15 cellular contexts compared by ENCODE assay signal in the genomic region with DNA sequence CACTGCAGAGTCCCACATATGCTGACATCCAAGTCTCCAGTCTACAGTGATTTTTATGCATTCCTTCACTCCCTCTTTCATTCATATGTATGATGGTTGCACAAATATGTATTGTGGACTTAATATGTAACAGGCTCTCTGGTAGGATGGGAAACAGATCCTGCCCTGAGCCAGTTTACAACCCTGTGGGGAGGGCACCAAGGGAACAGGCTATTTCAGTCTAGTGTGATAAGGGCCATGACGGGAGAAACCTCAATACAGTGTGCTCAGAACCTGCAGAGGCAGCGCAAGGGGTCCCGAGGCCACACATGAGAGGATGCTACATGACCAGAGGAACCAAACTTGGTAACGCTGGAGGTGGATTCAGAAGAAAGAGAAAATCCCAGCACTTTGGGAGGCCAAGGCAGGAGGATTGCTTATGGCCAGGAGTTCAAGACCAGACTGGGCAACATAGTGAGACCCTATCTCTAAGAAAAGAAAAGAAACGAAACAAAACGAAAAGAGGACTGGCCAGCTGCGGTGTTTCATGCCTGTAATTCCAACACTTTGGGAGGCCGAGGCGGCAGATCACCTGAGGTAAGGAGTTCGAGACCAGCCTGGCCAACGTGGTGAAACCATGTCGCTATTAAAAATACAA.
DNase-seq lines count a peak whose midpoint lies in the region; ATAC-seq and TF ChIP-seq lines count a peak whose summit lies in the region.
"Had no signal": no experiment of that assay in that cellular context is flagged by ENCODE, and none has a peak within 500 bp of the region (broad histone marks: within the 10 kb centered on the region; RNA-seq: fewer than 3 reads in every experiment).

No MANE protein-coding gene starts in this region.

- no peak overlapping the region for H3K4me3 ChIP-seq in cardiac muscle cell
- H3K4me3 ChIP-seq in right atrium auricular region: no peak overlapping the region
- H3K4me3 ChIP-seq in GM23338: no peak overlapping the region
- H3K4me3 ChIP-seq in HEK293 (ENCODE audit: low read depth, low read length): no peak overlapping the region
- H3K4me3 ChIP-seq in neuronal stem cell (ENCODE audit: low read length in 2 of 2): no peak overlapping the region
- no peak overlapping the region for H3K4me3 ChIP-seq in CD8-positive, alpha-beta memory T cell (ENCODE audit: low read length)
- H3K4me3 ChIP-seq: BLaER1 treated with 17β-estradiol and CSF1 and Interleukin-3, amounts not matched to agents 10 nM and 100 nM had no signal

- peak in 1 of 2 donors; percentile 15 for DNase-seq in cardiac muscle cell (ENCODE audit: low read depth in 1 of 2, low spot score in 1 of 2)
- no peak for DNase-seq in right atrium auricular region (ENCODE audit: low spot score)
- DNase-seq in GM23338 (ENCODE audit: low spot score): no peak
- no peak for DNase-seq in neuronal stem cell (ENCODE audit: low spot score)
- DNase-seq in MV-4-11 (lab: John Stamatoyannopoulos, UW): no peak
- no peak for DNase-seq in CD8-positive, alpha-beta memory T cell
- DNase-seq: CD4-positive, CD25-positive, alpha-beta regulatory T cell; HCEC 1CT; HFFc6 had no signal

- H2BK15ac ChIP-seq in neuronal stem cell (ENCODE audit: low read length): no peak overlapping the region

- H3K4me1 ChIP-seq in cardiac muscle cell (ENCODE audit: low read depth) (peaks cover 9% of the 10 kb centered on the region), right atrium auricular region (no peaks in the 10 kb centered on the region), GM23338 (ENCODE audit: insufficient read depth) (peaks cover 3% of the 10 kb centered on the region; the same call in 1 of the 2 replicates), HEK293 (ENCODE audit: control insufficient read depth, insufficient read depth, low read length) (no peaks in the 10 kb centered on the region), neuronal stem cell (ENCODE audit: control insufficient read depth in 2 of 2, insufficient read depth in 1 of 2, low read depth in 1 of 2, low read length in 2 of 2) (no peaks in the 10 kb centered on the region)
- H3K4me1 ChIP-seq in CD8-positive, alpha-beta memory T cell (ENCODE audit: insufficient read depth, low read length): no peaks in the 10 kb centered on the region
- H3K4me1 ChIP-seq: BLaER1 treated with 17β-estradiol and CSF1 and Interleukin-3, amounts not matched to agents 10 nM and 100 nM; Caco-2 had no signal

- POLR2A ChIA-PET in HEK293 (lab: Yijun Ruan, JAX): no interaction called here
- POLR2A ChIA-PET in CD8-positive, alpha-beta memory T cell (lab: Charles Lee): no interaction called here

- H2BK5ac ChIP-seq in neuronal stem cell (ENCODE audit: low read length): no peak overlapping the region

- H3K4me2 ChIP-seq in GM23338 (no peak overlapping the region), neuronal stem cell (ENCODE audit: insufficient read depth, low read length, poor library complexity, severe bottlenecking) (no peak overlapping the region)
- H3K4me2 ChIP-seq: BLaER1 treated with 17β-estradiol and CSF1 and Interleukin-3, amounts not matched to agents 10 nM and 100 nM had no signal

- H3K18ac ChIP-seq in neuronal stem cell (ENCODE audit: low read length): peak overlapping the region; percentile 38

- no peak overlapping the region for H3K4ac ChIP-seq in neuronal stem cell (ENCODE audit: low read length)

- 0 out of 2 replicates have a peak, but pooled peaks cover 17% of the 10 kb centered on the region for H3F3A ChIP-seq in GM23338 (replicated peaks; ENCODE audit: low read depth)

- H2AK5ac ChIP-seq in neuronal stem cell (ENCODE audit: low read depth, low read length): no peak overlapping the region

- H3K27ac Mint-ChIP-seq in GM23338: no peak overlapping the region
- no peak overlapping the region for H3K27ac Mint-ChIP-seq in CD8-positive, alpha-beta memory T cell
- H3K27ac Mint-ChIP-seq: B cell; CD4-positive, CD25-positive, alpha-beta regulatory T cell; HFFc6; IgD-negative memory B cell had no signal

- H3K27me3 Mint-ChIP-seq in GM23338 (ENCODE audit: insufficient read depth, low read depth, poor library complexity): no peaks in the 10 kb centered on the region
- peaks cover 0 to 9% of the 10 kb centered on the region in 2 donors for H3K27me3 Mint-ChIP-seq in CD8-positive, alpha-beta memory T cell
- H3K27me3 Mint-ChIP-seq: CD4-positive, CD25-positive, alpha-beta regulatory T cell; IgD-negative memory B cell had no signal

- no peak overlapping the region for H2AFZ ChIP-seq in GM23338
- no peak overlapping the region for H2AFZ ChIP-seq in neuronal stem cell (ENCODE audit: low read length)

- H4K20me1 ChIP-seq in GM23338 (replicated peaks; ENCODE audit: insufficient read depth): no peaks in the 10 kb centered on the region
- H4K20me1 ChIP-seq: BLaER1 treated with 17β-estradiol and CSF1 and Interleukin-3, amounts not matched to agents 10 nM and 100 nM had no signal

- H3K79me1 ChIP-seq in neuronal stem cell (ENCODE audit: low read depth, low read length): no peaks in the 10 kb centered on the region

- peaks cover 8% of the 10 kb centered on the region; the same call in 1 of the 2 replicates for H3K79me2 ChIP-seq in GM23338 (replicated peaks; ENCODE audit: insufficient read depth)

- no peak for ATAC-seq in GM23338

- H3K9me3 ChIP-seq in cardiac muscle cell (ENCODE audit: low read depth) (no peaks in the 10 kb centered on the region), right atrium auricular region (no peaks in the 10 kb centered on the region), HEK293 (ENCODE audit: control insufficient read depth, insufficient read depth, low read depth, low read length) (no peaks in the 10 kb centered on the region), neuronal stem cell (replicated peaks in 1 of 2; ENCODE audit: control insufficient read depth in 2 of 2, insufficient read depth in 1 of 2, low read depth in 1 of 2, low read length in 2 of 2) (no peaks in the 10 kb centered on the region)
- H3K9me3 ChIP-seq in CD8-positive, alpha-beta memory T cell (ENCODE audit: low read length): no peaks in the 10 kb centered on the region
- H3K9me3 ChIP-seq: BLaER1 treated with 17β-estradiol and CSF1 and Interleukin-3, amounts not matched to agents 10 nM and 100 nM; Caco-2 had no signal

- H3K27me3 ChIP-seq in cardiac muscle cell: no peaks in the 10 kb centered on the region
- H3K27me3 ChIP-seq in right atrium auricular region: no peaks in the 10 kb centered on the region
- no peaks in the 10 kb centered on the region for H3K27me3 ChIP-seq in GM23338 (ENCODE audit: insufficient read depth)
- no peaks in the 10 kb centered on the region for H3K27me3 ChIP-seq in neuronal stem cell (ENCODE audit: control insufficient read depth in 3 of 3, insufficient read depth in 3 of 3, low read depth in 1 of 3, low read length in 3 of 3)
- no peaks in the 10 kb centered on the region for H3K27me3 ChIP-seq in CD8-positive, alpha-beta memory T cell (ENCODE audit: insufficient read depth, low read length, poor library complexity, severe bottlenecking)
- H3K27me3 ChIP-seq: BLaER1 treated with 17β-estradiol and CSF1 and Interleukin-3, amounts not matched to agents 10 nM and 100 nM had no signal

- H3K27ac ChIP-seq in cardiac muscle cell: peak overlapping the region; percentile 15
- no peak overlapping the region for H3K27ac ChIP-seq in right atrium auricular region
- 0 out of 2 replicates have a peak overlapping the region, but pooled peaks have one; percentile 50 for H3K27ac ChIP-seq in GM23338 (ENCODE audit: low read depth)
- no peak overlapping the region for H3K27ac ChIP-seq in HEK293 (ENCODE audit: extremely low read depth, low read depth, low read length)
- H3K27ac ChIP-seq in neuronal stem cell (replicated peaks; ENCODE audit: low read length): no peak overlapping the region
- H3K27ac ChIP-seq in CD8-positive, alpha-beta memory T cell (ENCODE audit: low read depth, low read length): no peak overlapping the region
- H3K27ac ChIP-seq: BLaER1 treated with 17β-estradiol and CSF1 and Interleukin-3, amounts not matched to agents 10 nM and 100 nM; HL-60 had no signal

- H2BK12ac ChIP-seq in neuronal stem cell (ENCODE audit: low read length): no peak overlapping the region

- no peak overlapping the region for H4K91ac ChIP-seq in neuronal stem cell (ENCODE audit: low read depth, low read length, poor library complexity)

- H3K9ac ChIP-seq in neuronal stem cell (ENCODE audit: low read depth, low read length, poor library complexity): no peak overlapping the region
- H3K9ac ChIP-seq: BLaER1 treated with 17β-estradiol and CSF1 and Interleukin-3, amounts not matched to agents 10 nM and 100 nM had no signal

- H3K36me3 Mint-ChIP-seq in GM23338 (ENCODE audit: low read depth): peaks cover 6% of the 10 kb centered on the region; the same call in 1 of the 3 replicates
- H3K36me3 Mint-ChIP-seq in CD8-positive, alpha-beta memory T cell: no peaks in the 10 kb centered on the region
- H3K36me3 Mint-ChIP-seq: CD4-positive, CD25-positive, alpha-beta regulatory T cell had no signal

- H2BK120ac ChIP-seq in neuronal stem cell (ENCODE audit: low read depth, low read length): no peak overlapping the region

- no peak overlapping the region for H4K8ac ChIP-seq in neuronal stem cell (ENCODE audit: low read depth, low read length)

- no peak overlapping the region for H3K23ac ChIP-seq in neuronal stem cell (ENCODE audit: low read depth, low read length, poor library complexity)

- WGBS in neuronal stem cell (ENCODE audit: extremely low coverage in 2 of 2, insufficient read length in 2 of 2, insufficient replicate concordance in 1 of 2), 2 donors: no CpG with 5 or more reads among the region's 12 CpGs

- H3K4me3 Mint-ChIP-seq in GM23338: no peak overlapping the region
- H3K4me3 Mint-ChIP-seq in CD8-positive, alpha-beta memory T cell: no peak overlapping the region
- H3K4me3 Mint-ChIP-seq: B cell; CD4-positive, CD25-positive, alpha-beta regulatory T cell; HFFc6; IgD-negative memory B cell had no signal

- H3K4me1 Mint-ChIP-seq in GM23338: no peaks in the 10 kb centered on the region
- H3K4me1 Mint-ChIP-seq in CD8-positive, alpha-beta memory T cell: no peaks in the 10 kb centered on the region
- H3K4me1 Mint-ChIP-seq: B cell; CD4-positive, CD25-positive, alpha-beta regulatory T cell had no signal

- H3K9me3 Mint-ChIP-seq in GM23338: no peaks in the 10 kb centered on the region; the same call in 2 of the 3 replicates
- H3K9me3 Mint-ChIP-seq in CD8-positive, alpha-beta memory T cell: no peaks in the 10 kb centered on the region
- H3K9me3 Mint-ChIP-seq: CD4-positive, CD25-positive, alpha-beta regulatory T cell; HFFc6; IgD-negative memory B cell had no signal

- TF ChIP-seq CTCF in cardiac muscle cell (IDR thresholded peaks at IDR 0.05; ENCODE audit: low read depth, low read length) (no peak), right atrium auricular region (IDR thresholded peaks at IDR 0.05) (no peak), GM23338 (conservative IDR thresholded peaks at IDR 0.05; ENCODE audit: low read depth in 2 of 2) (no peak), HEK293 (tag by site-specific recombination; IDR thresholded peaks at IDR 0.05) (no peak)

- CTCF ChIA-PET in HEK293 (lab: Yijun Ruan, JAX): no interaction called here
- CTCF ChIA-PET in CD8-positive, alpha-beta memory T cell (lab: Charles Lee): no interaction called here

- peaks cover 3% of the 10 kb centered on the region; the same call in 1 of the 2 replicates for H3K9me2 ChIP-seq in GM23338 (ENCODE audit: insufficient read depth)

- H3K36me3 ChIP-seq in cardiac muscle cell (no peaks in the 10 kb centered on the region), right atrium auricular region (no peaks in the 10 kb centered on the region), GM23338 (ENCODE audit: insufficient read depth) (peaks cover 14% of the 10 kb centered on the region; the same call in 1 of the 2 replicates), HEK293 (ENCODE audit: control insufficient read depth in 2 of 2, insufficient read depth in 1 of 2, low read length in 2 of 2) (no peaks in the 10 kb centered on the region), neuronal stem cell (replicated peaks in 1 of 2; ENCODE audit: control insufficient read depth in 2 of 2, insufficient read depth in 2 of 2, low read length in 2 of 2) (no peaks in the 10 kb centered on the region)
- H3K36me3 ChIP-seq in CD8-positive, alpha-beta memory T cell (ENCODE audit: insufficient read depth, low read length): no peaks in the 10 kb centered on the region
- H3K36me3 ChIP-seq: BLaER1 treated with 17β-estradiol and CSF1 and Interleukin-3, amounts not matched to agents 10 nM and 100 nM had no signal

- H3K14ac ChIP-seq in neuronal stem cell (ENCODE audit: low read length): no peak overlapping the region

Comparison
In these comparisons a context has a peak if more than half of its experiments do, and no peak if none do; other contexts are left out.
1. H3K27ac ChIP-seq: peak in cardiac muscle cell (single experiment) and GM23338 (single experiment); none in right atrium auricular region (0 of 2), HEK293 (single experiment), neuronal stem cell (single experiment) and CD8-positive, alpha-beta memory T cell (single experiment).